In genomic region chr5:1476967-1477310, GRCh38 we compare ENCODE assay signal across 18 cellular contexts. TPM values are rescaled to one million over a fixed set of nuclear protein-coding genes. Genes with fewer than 3 reads are reported as not detected.
A peak's percentile ranks its signal among the peaks of the same experiment; 100 is the strongest.
DNase-seq lines count a peak whose midpoint lies in the region; ATAC-seq and TF ChIP-seq lines count a peak whose summit lies in the region.
"Had no signal": no experiment of that assay in that cellular context is flagged by ENCODE, and none has a peak within 500 bp of the region (broad histone marks: within the 10 kb centered on the region; RNA-seq: fewer than 3 reads in every experiment).

No MANE protein-coding gene starts in this region.

- H3K23ac ChIP-seq in mesenchymal stem cell (ENCODE audit: low read length in 2 of 2): no peak overlapping the region

- ATAC-seq in left ventricle myocardium superior (no peak), upper lobe of right lung (no peak)
- ATAC-seq: PC-3 had no signal

- H3K79me1 ChIP-seq in mesenchymal stem cell (replicated peaks; ENCODE audit: low read length, poor library complexity, severe bottlenecking): peaks cover 4% of the 10 kb centered on the region

- H3K27me3 ChIP-seq in right atrium auricular region (no peaks in the 10 kb centered on the region), mesenchymal stem cell (ENCODE audit: control insufficient read depth in 1 of 2, insufficient read depth in 1 of 2, low read length in 2 of 2) (no peaks in the 10 kb centered on the region), upper lobe of right lung (no peaks in the 10 kb centered on the region)

- H3K9ac ChIP-seq in mesenchymal stem cell (ENCODE audit: low read length): no peak overlapping the region

- no peak overlapping the region for H2BK5ac ChIP-seq in mesenchymal stem cell (ENCODE audit: low read depth, low read length, poor library complexity, severe bottlenecking)

- peak overlapping the region; percentile 84 for H3K27ac Mint-ChIP-seq in dendritic cell treated with granulocyte-macrophage colony-stimulating factor and Interleukin-4, amounts not matched to agents 40 ng/mL and 50 ng/mL, for 4 days

- H3K4me3 ChIP-seq in right atrium auricular region (no peak overlapping the region), mesenchymal stem cell (ENCODE audit: insufficient read depth in 1 of 2, low read depth in 1 of 2, low read length in 2 of 2) (no peak overlapping the region), upper lobe of right lung (no peak overlapping the region)

- no peaks in the 10 kb centered on the region for H3K27me3 Mint-ChIP-seq in dendritic cell treated with granulocyte-macrophage colony-stimulating factor and Interleukin-4, amounts not matched to agents 40 ng/mL and 50 ng/mL, for 4 days

- H3K27ac ChIP-seq in right atrium auricular region: no peak overlapping the region
- no peak overlapping the region for H3K27ac ChIP-seq in mesenchymal stem cell (ENCODE audit: low read length, poor library complexity, severe bottlenecking)
- H3K27ac ChIP-seq in upper lobe of right lung: no peak overlapping the region

- no peak overlapping the region for H2BK15ac ChIP-seq in mesenchymal stem cell (ENCODE audit: low read depth, poor library complexity, severe bottlenecking)

- no peak overlapping the region for H2AK5ac ChIP-seq in mesenchymal stem cell (ENCODE audit: low read length, severe bottlenecking)

- H3K36me3 ChIP-seq in right atrium auricular region: peaks cover 25% of the 10 kb centered on the region
- peaks cover 86 to 88% of the 10 kb centered on the region in 2 experiments for H3K36me3 ChIP-seq in mesenchymal stem cell (ENCODE audit: control insufficient read depth in 1 of 2, insufficient read depth in 2 of 2, low read depth in 1 of 2, low read length in 2 of 2)
- H3K36me3 ChIP-seq in upper lobe of right lung: peaks cover 66% of the 10 kb centered on the region

- intact Hi-C loops in left ventricle myocardium superior (cut with micrococcal nuclease) (no loop called here), upper lobe of right lung (cut with DNase I) (no loop called here)
- intact Hi-C loops in dendritic cell treated with granulocyte-macrophage colony-stimulating factor and Interleukin-4, amounts not matched to agents 40 ng/mL and 50 ng/mL, for 4 days (cut with micrococcal nuclease): loop anchor here (1.0 to 5.0 kb wide), 2 partner anchors 25 to 40 kb away; no protein-coding TSS in a partner anchor

- no peak overlapping the region for H3K18ac ChIP-seq in mesenchymal stem cell (ENCODE audit: low read depth in 1 of 2, low read length in 2 of 2)

- DNase-seq in left ventricle myocardium superior (peak; percentile 24), right atrium auricular region (ENCODE audit: low spot score) (no peak), mesenchymal stem cell (no peak), upper lobe of right lung (peak; percentile 55), COLO829 (ENCODE audit: low spot score) (no peak), GM10266 (ENCODE audit: extremely low spot score) (no peak), NOMO-1 (lab: John Stamatoyannopoulos, UW; ENCODE audit: unreplicated experiment in 2 of 2) (no peak)
- DNase-seq: DMS 273 treated with DMSO at 0.1 percent for 48 hours, HCEC 1CT, KBM-7, NCI-H1417 treated with DMSO at 0.1 percent for 48 hours, NCI-H1930, NCI-H69, PC-3 had no signal

- H3K9me3 Mint-ChIP-seq in dendritic cell treated with granulocyte-macrophage colony-stimulating factor and Interleukin-4, amounts not matched to agents 40 ng/mL and 50 ng/mL, for 4 days: no peaks in the 10 kb centered on the region

- H3K4me1 Mint-ChIP-seq in dendritic cell treated with granulocyte-macrophage colony-stimulating factor and Interleukin-4, amounts not matched to agents 40 ng/mL and 50 ng/mL, for 4 days (ENCODE audit: low read depth): peaks cover 64% of the 10 kb centered on the region

- no peak overlapping the region for H3K14ac ChIP-seq in mesenchymal stem cell (ENCODE audit: low read length in 2 of 2)

- H2AFZ ChIP-seq in mesenchymal stem cell (ENCODE audit: low read depth, low read length): no peak overlapping the region

- 98% methylated on average over 11 of the region's 11 CpGs for WGBS in mesenchymal stem cell

- no peak overlapping the region for H2BK120ac ChIP-seq in mesenchymal stem cell (ENCODE audit: low read depth, low read length)

- no peak overlapping the region for H4K8ac ChIP-seq in mesenchymal stem cell (ENCODE audit: low read length)

- H3K36me3 Mint-ChIP-seq in dendritic cell treated with granulocyte-macrophage colony-stimulating factor and Interleukin-4, amounts not matched to agents 40 ng/mL and 50 ng/mL, for 4 days (ENCODE audit: low read depth): peaks cover 77% of the 10 kb centered on the region

- H3K4me1 ChIP-seq in right atrium auricular region (peaks cover 0 to 8% of the 10 kb centered on the region in 2 donors), mesenchymal stem cell (ENCODE audit: control insufficient read depth, insufficient read depth, low read depth, low read length) (peaks cover 4% of the 10 kb centered on the region), upper lobe of right lung (peaks cover 4% of the 10 kb centered on the region)

- no peak overlapping the region for H3K4ac ChIP-seq in mesenchymal stem cell (ENCODE audit: low read depth in 1 of 2, low read length in 2 of 2)

- no peaks in the 10 kb centered on the region for H3K9me3 ChIP-seq in right atrium auricular region
- no peaks in the 10 kb centered on the region for H3K9me3 ChIP-seq in mesenchymal stem cell (ENCODE audit: control insufficient read depth, low read length)
- no peaks in the 10 kb centered on the region for H3K9me3 ChIP-seq in upper lobe of right lung

- H4K91ac ChIP-seq in mesenchymal stem cell (ENCODE audit: low read length): peak overlapping the region; percentile 15

- H3K4me3 Mint-ChIP-seq in dendritic cell treated with granulocyte-macrophage colony-stimulating factor and Interleukin-4, amounts not matched to agents 40 ng/mL and 50 ng/mL, for 4 days: no peak overlapping the region

- TF ChIP-seq CTCF in right atrium auricular region (IDR thresholded peaks at IDR 0.05) (no peak), upper lobe of right lung (IDR thresholded peaks at IDR 0.05) (no peak), GM10266 (IDR thresholded peaks at IDR 0.05; ENCODE audit: control insufficient read depth, insufficient read depth, low read depth, missing control alignments) (no peak)

- no peak overlapping the region for H2BK12ac ChIP-seq in mesenchymal stem cell (ENCODE audit: low read length in 2 of 2)

- H3K4me2 ChIP-seq in mesenchymal stem cell (ENCODE audit: low read length, poor library complexity, severe bottlenecking): no peak overlapping the region

RNA-seq across cellular contexts. Expression of gene SLC6A3, which starts 31.7 kb away (rescaled TPM):
- total RNA-seq in left ventricle myocardium superior: not detected
- total RNA-seq in right atrium auricular region: under 1 TPM in 1 of 2 donors, not detected in 1; 0.16 TPM
- polyA plus RNA-seq in mesenchymal stem cell (2013, experiment 1 of 2): not detected
- polyA plus RNA-seq in mesenchymal stem cell (2013, experiment 2 of 2): not detected
- 0.52 TPM for total RNA-seq in upper lobe of right lung
- total RNA-seq: A172, PC-3, SK-MEL-5 had no signal
- polyA plus RNA-seq: BJ had no signal

RNA-seq across cellular contexts. Expression of gene LPCAT1, which starts 46.8 kb away (rescaled TPM):
- 13.4 TPM for total RNA-seq in left ventricle myocardium superior
- total RNA-seq in right atrium auricular region: 10 to 100 TPM; 13.2 to 18.1 TPM
- 32.9 TPM for polyA plus RNA-seq in mesenchymal stem cell (2013, experiment 1 of 2)
- 33.5 TPM for polyA plus RNA-seq in mesenchymal stem cell (2013, experiment 2 of 2)
- 690 TPM for total RNA-seq in upper lobe of right lung

Comparison
In these comparisons a context has a peak if more than half of its experiments do, and no peak if none do; other contexts are left out.
1. DNase-seq: peak in left ventricle myocardium superior (single experiment) and upper lobe of right lung (single experiment); none in right atrium auricular region (single experiment), mesenchymal stem cell (single experiment), COLO829 (single experiment), GM10266 (single experiment) and NOMO-1 (0 of 2).
2. RNA of gene LPCAT1, which starts 46.8 kb away (total RNA-seq): 690 TPM in upper lobe of right lung (single experiment); 13.2 to 18.1 TPM in right atrium auricular region and 13.4 TPM in left ventricle myocardium superior (single experiment); every median in the first group is over 10 times any median in the second.